ENCODE assay signal across 11 cellular contexts in genomic region chr10:31136951-31137885, GRCh38.
DNase-seq lines count a peak whose midpoint lies in the region; ATAC-seq and TF ChIP-seq lines count a peak whose summit lies in the region.
"Had no signal": no experiment of that assay in that cellular context is flagged by ENCODE, and none has a peak within 500 bp of the region (broad histone marks: within the 10 kb centered on the region; RNA-seq: fewer than 3 reads in every experiment).

No MANE protein-coding gene starts in this region.

- H3K27ac Mint-ChIP-seq in activated naive CD4-positive, alpha-beta T cell treated with anti-CD3 and anti-CD28 coated beads, Interleukin-2, amount 50 U/mL, for 24 hours, result peak overlapping the region; percentile 72

- no peak for TF ChIP-seq CTCF in thoracic aorta (IDR thresholded peaks at IDR 0.05)
- no peak for TF ChIP-seq CTCF in dorsolateral prefrontal cortex (IDR thresholded peaks at IDR 0.05 in 54 of 56, conservative IDR thresholded peaks at IDR 0.05 in 2 of 56; ENCODE audit: low read depth in 1 of 56, partially characterized antibody in 56 of 56)

- peaks cover 51% of the 10 kb centered on the region for H3K4me1 ChIP-seq in SJSA1 (replicated peaks)
- peaks cover 11 to 35% of the 10 kb centered on the region in 2 donors for H3K4me1 ChIP-seq in thoracic aorta (ENCODE audit: control insufficient read depth in 1 of 2, low read depth in 2 of 2)

- intact Hi-C loops in dorsolateral prefrontal cortex (cut with DNase I), result loop anchor here in 1 of 2 donors (10.0 kb wide), 2 partner anchors 178 to 808 kb away; partner anchors contain the start of gene ZEB1

- H3K4me3 ChIP-seq in SJSA1 (no peak overlapping the region), thoracic aorta (no peak overlapping the region), dorsolateral prefrontal cortex (no peak overlapping the region)

- H3K27me3 ChIP-seq in SJSA1 (replicated peaks) (no peaks in the 10 kb centered on the region), thoracic aorta (replicated peaks; ENCODE audit: insufficient read depth) (no peaks in the 10 kb centered on the region), dorsolateral prefrontal cortex (no peaks in the 10 kb centered on the region)
- H3K27me3 ChIP-seq: BE2C had no signal

- no peaks in the 10 kb centered on the region for H3K9me3 Mint-ChIP-seq in activated naive CD4-positive, alpha-beta T cell treated with anti-CD3 and anti-CD28 coated beads, Interleukin-2, amount 50 U/mL, for 24 hours

- H3K36me3 ChIP-seq in SJSA1 (no peaks in the 10 kb centered on the region), thoracic aorta (no peaks in the 10 kb centered on the region)
- H3K36me3 ChIP-seq: BE2C had no signal

- peaks cover 43% of the 10 kb centered on the region for H3K4me1 Mint-ChIP-seq in activated naive CD4-positive, alpha-beta T cell treated with anti-CD3 and anti-CD28 coated beads, Interleukin-2, amount 50 U/mL, for 24 hours

- peak overlapping the region; percentile 13 for H3K4me3 Mint-ChIP-seq in activated naive CD4-positive, alpha-beta T cell treated with anti-CD3 and anti-CD28 coated beads, Interleukin-2, amount 50 U/mL, for 24 hours

- H3K27ac ChIP-seq in SJSA1 (peak overlapping the region; percentile 39), thoracic aorta (peak overlapping the region; percentile 13 to 54), dorsolateral prefrontal cortex (no peak overlapping the region)

- H3K9me3 ChIP-seq in SJSA1 (replicated peaks) (no peaks in the 10 kb centered on the region), thoracic aorta (no peaks in the 10 kb centered on the region)
- H3K9me3 ChIP-seq: BE2C had no signal

- no peak for DNase-seq in activated naive CD4-positive, alpha-beta T cell (lab: John Stamatoyannopoulos, UW)
- DNase-seq in SJSA1 (ENCODE audit: low read depth in 1 of 2, low spot score in 2 of 2) (peak in 1 of 2 experiments; percentile 50), fibroblast of gingiva (ENCODE audit: low read depth) (peak; percentile 70), thoracic aorta (ENCODE audit: low spot score) (no peak), SKM-1 (lab: John Stamatoyannopoulos, UW; ENCODE audit: unreplicated experiment) (no peak), dorsolateral prefrontal cortex (no peak)
- no peak for DNase-seq in stimulated activated CD4-positive, alpha-beta T cell treated with anti-CD3 and anti-CD28 coated beads, Interleukin-12 subunit alpha, Interleukin-12 subunit beta, amount 100 ng/mL, for 4 hours
- DNase-seq: BE2C; effector CD8-positive, alpha-beta T cell; NCI-H510A treated with DMSO at 0.1 percent for 48 hours had no signal

- H3K27me3 Mint-ChIP-seq in activated naive CD4-positive, alpha-beta T cell treated with anti-CD3 and anti-CD28 coated beads, Interleukin-2, amount 50 U/mL, for 24 hours, result no peaks in the 10 kb centered on the region

- no peaks in the 10 kb centered on the region for H3K36me3 Mint-ChIP-seq in activated naive CD4-positive, alpha-beta T cell treated with anti-CD3 and anti-CD28 coated beads, Interleukin-2, amount 50 U/mL, for 24 hours

- no peak for ATAC-seq in thoracic aorta (ENCODE audit: insufficient number of reproducible peaks, low FRiP score, low read depth)

Comparison
In these comparisons a context has a peak if more than half of its experiments do, and no peak if none do; other contexts are left out.
1. H3K27ac ChIP-seq: peak in SJSA1 (single experiment) and thoracic aorta (2 of 2); none in dorsolateral prefrontal cortex (0 of 59).